ENCODE assay signal across 18 cellular contexts in genomic region chr7:23117841-23118240, GRCh38. TPM values are rescaled to one million over a fixed set of nuclear protein-coding genes. Genes with fewer than 3 reads are reported as not detected.
A peak's percentile ranks its signal among the peaks of the same experiment; 100 is the strongest.
DNase-seq lines count a peak whose midpoint lies in the region; ATAC-seq, FAIRE-seq and TF ChIP-seq lines count a peak whose summit lies in the region.
"Had no signal": no experiment of that assay in that cellular context is flagged by ENCODE, and none has a peak within 500 bp of the region (broad histone marks: within the 10 kb centered on the region; RNA-seq: fewer than 3 reads in every experiment).

No MANE protein-coding gene starts in this region.

- no peaks in the 10 kb centered on the region for H3K27me3 ChIP-seq in A673 (replicated peaks; ENCODE audit: insufficient read depth, low read depth, low read length, poor library complexity)
- H3K27me3 ChIP-seq: breast epithelium had no signal

- no peaks in the 10 kb centered on the region for H3K9me3 ChIP-seq in A673 (ENCODE audit: low read depth, low read length, poor library complexity, severe bottlenecking)
- H3K9me3 ChIP-seq: breast epithelium had no signal

- POLR2A ChIA-PET in A673 (lab: Charles Lee; ENCODE audit: low non-redundant PET), result no interaction called here

- no peak overlapping the region for H3K27ac ChIP-seq in A673 (ENCODE audit: low read depth, low read length, poor library complexity, severe bottlenecking)
- H3K27ac ChIP-seq: breast epithelium had no signal

- peak; percentile 16 for FAIRE-seq in HTR-8/SVneo (lab: Jason Lieb, UNC)
- FAIRE-seq: urothelium cell line had no signal

- peaks cover 21% of the 10 kb centered on the region for H3K4me1 ChIP-seq in A673 (ENCODE audit: insufficient read depth, low read length, poor library complexity, severe bottlenecking)
- H3K4me1 ChIP-seq: breast epithelium had no signal

- no peak for TF ChIP-seq CTCF in A673 (conservative IDR thresholded peaks at IDR 0.05; ENCODE audit: low read depth, low read length)

- CTCF ChIA-PET in A673 (lab: Charles Lee), result interaction anchor here (0.5 kb wide), 1 partner anchor 10 kb away, joined by 4 read pairs; no protein-coding TSS in a partner anchor

- H3K36me3 ChIP-seq in A673 (ENCODE audit: insufficient read depth, low read length, poor library complexity, severe bottlenecking), result no peaks in the 10 kb centered on the region
- H3K36me3 ChIP-seq: breast epithelium had no signal

- intact Hi-C loops in A673 (cut with micrococcal nuclease; ENCODE audit: unreplicated experiment) (no loop called here), left ventricle myocardium superior (cut with micrococcal nuclease) (no loop called here)

- peak; percentile 72 for ATAC-seq in left ventricle myocardium superior
- no peak for ATAC-seq in HG03025 (IDR thresholded peaks at IDR 0.05; ENCODE audit: low FRiP score, unreplicated experiment)
- no peak for ATAC-seq in HG03378 (IDR thresholded peaks at IDR 0.05; ENCODE audit: unreplicated experiment)
- ATAC-seq in HG03196 (IDR thresholded peaks at IDR 0.05; ENCODE audit: unreplicated experiment), result no peak
- ATAC-seq: sciatic nerve had no signal

- BruUV-seq in A673 (replicated peaks; lab: Mats Ljungman, UMichigan), result no TSS peak

- DNase-seq in A673 (ENCODE audit: low spot score), result peak; percentile 79
- no peak for DNase-seq in HTR-8/SVneo (ENCODE audit: insufficient read length, low spot score)
- DNase-seq in amniotic epithelial cell (ENCODE audit: low read depth), result peak; percentile 52
- no peak for DNase-seq in left ventricle myocardium superior
- no peak for DNase-seq in NCI-H2171 (lab: John Stamatoyannopoulos, UW)
- DNase-seq: activated naive CD4-positive, alpha-beta T cell treated with anti-CD3 and anti-CD28 coated beads, Interleukin-2, amount 10 ng/mL, durations not matched to agents 7 days and 5 days; CD4-positive, CD25-positive, alpha-beta regulatory T cell; DND-41; hippocampal formation; NCI-H2081 treated with DMSO at 0.1 percent for 48 hours; NCI-H774; stimulated activated CD4-positive, alpha-beta T cell treated with anti-CD3 and anti-CD28 coated beads, Interleukin-1b, Interleukin-23, amount 100 ng/mL, for 48 hours had no signal

- no peak overlapping the region for H3K4me3 ChIP-seq in A673 (ENCODE audit: low read depth, low read length, poor library complexity, severe bottlenecking)
- H3K4me3 ChIP-seq: breast epithelium had no signal

RNA-seq across cellular contexts. Expression of gene KLHL7, which starts 12.3 kb away (rescaled TPM):
- total RNA-seq in A673 (2021) (43.0 and 43.8 TPM in 2 replicates), left ventricle myocardium superior (195 TPM)

Comparison
In these comparisons a context has a peak if more than half of its experiments do, and no peak if none do; other contexts are left out.
1. DNase-seq: peak in A673 (single experiment) and amniotic epithelial cell (single experiment); none in HTR-8/SVneo (single experiment), left ventricle myocardium superior (single experiment) and NCI-H2171 (single experiment).